Comparison of ENCODE assay signal across 15 cellular contexts in genomic region chr5:148696438-148697036, GRCh38. TPM values are rescaled to one million over a fixed set of nuclear protein-coding genes. Genes with fewer than 3 reads are reported as not detected.
A peak's percentile ranks its signal among the peaks of the same experiment; 100 is the strongest.
DNase-seq lines count a peak whose midpoint lies in the region; ATAC-seq and TF ChIP-seq lines count a peak whose summit lies in the region.
"Had no signal": no experiment of that assay in that cellular context is flagged by ENCODE, and none has a peak within 500 bp of the region (broad histone marks: within the 10 kb centered on the region; RNA-seq: fewer than 3 reads in every experiment).

No MANE protein-coding gene starts in this region.

- intact Hi-C loops in left ventricle myocardium inferior (cut with micrococcal nuclease), result no loop called here

- H3K27ac ChIP-seq in right atrium auricular region, result peak overlapping the region; percentile 51 to 54
- H3K27ac ChIP-seq in left ventricle myocardium inferior (replicated peaks), result no peak overlapping the region
- H3K27ac ChIP-seq in muscle layer of colon (ENCODE audit: low read depth, low read length), result peak overlapping the region; percentile 61
- H3K27ac ChIP-seq in thoracic aorta, result peak overlapping the region; percentile 69 to 75
- H3K27ac ChIP-seq: 22Rv1 had no signal

- H3K27me3 ChIP-seq in right atrium auricular region (no peaks in the 10 kb centered on the region), left ventricle myocardium inferior (ENCODE audit: low read depth) (no peaks in the 10 kb centered on the region), muscle layer of colon (ENCODE audit: control insufficient read depth in 1 of 2, insufficient read depth in 2 of 2, low read length in 2 of 2) (no peaks in the 10 kb centered on the region), thoracic aorta (replicated peaks; ENCODE audit: insufficient read depth) (no peaks in the 10 kb centered on the region)

- H3K4me3 ChIP-seq in right atrium auricular region (no peak overlapping the region), left ventricle myocardium inferior (no peak overlapping the region), muscle layer of colon (ENCODE audit: low read depth in 1 of 2, low read length in 2 of 2) (peak overlapping the region in 1 of 2 donors; percentile 36), thoracic aorta (no peak overlapping the region)

- H3K9me3 ChIP-seq in right atrium auricular region (no peaks in the 10 kb centered on the region), left ventricle myocardium inferior (replicated peaks) (peaks cover 5% of the 10 kb centered on the region), muscle layer of colon (ENCODE audit: low read length) (no peaks in the 10 kb centered on the region), thoracic aorta (no peaks in the 10 kb centered on the region)

- TF ChIP-seq CTCF in right atrium auricular region (IDR thresholded peaks at IDR 0.05), result no peak
- no peak for TF ChIP-seq CTCF in left ventricle myocardium inferior (IDR thresholded peaks at IDR 0.05; ENCODE audit: borderline replicate concordance)
- TF ChIP-seq CTCF in thoracic aorta (IDR thresholded peaks at IDR 0.05), result no peak

- DNase-seq in right atrium auricular region (ENCODE audit: low spot score), result no peak
- DNase-seq in left ventricle myocardium inferior, result no peak
- DNase-seq in thoracic aorta (ENCODE audit: low spot score), result no peak
- no peak for DNase-seq in anterior cingulate cortex (lab: John Stamatoyannopoulos, UW)
- DNase-seq in stimulated activated CD4-positive, alpha-beta T cell treated with anti-CD3 and anti-CD28 coated beads, Interleukin-4, amount 100 ng/mL, for 4 hours, result no peak
- DNase-seq: CD8-positive, alpha-beta T cell; COR-L47; DND-41; GDM1 had no signal

- ATAC-seq in thoracic aorta (ENCODE audit: insufficient number of reproducible peaks, low FRiP score, low read depth) (no peak), GM21423 (IDR thresholded peaks at IDR 0.05; ENCODE audit: unreplicated experiment) (no peak), GM18519 (IDR thresholded peaks at IDR 0.05; ENCODE audit: low FRiP score, unreplicated experiment) (no peak)
- ATAC-seq: CD8-positive, alpha-beta T cell; HCT116 had no signal

- H3K36me3 ChIP-seq in right atrium auricular region (no peaks in the 10 kb centered on the region), left ventricle myocardium inferior (no peaks in the 10 kb centered on the region), muscle layer of colon (ENCODE audit: insufficient read depth, low read length) (no peaks in the 10 kb centered on the region), thoracic aorta (no peaks in the 10 kb centered on the region)

- peaks cover 0 to 10% of the 10 kb centered on the region in 2 donors for H3K4me1 ChIP-seq in right atrium auricular region
- H3K4me1 ChIP-seq in left ventricle myocardium inferior, result no peaks in the 10 kb centered on the region
- H3K4me1 ChIP-seq in muscle layer of colon (ENCODE audit: insufficient read depth, low read length), result peaks cover 14% of the 10 kb centered on the region
- peaks cover 0 to 16% of the 10 kb centered on the region in 2 donors for H3K4me1 ChIP-seq in thoracic aorta (ENCODE audit: control insufficient read depth in 1 of 2, low read depth in 2 of 2)

- H3K9ac ChIP-seq in muscle layer of colon (ENCODE audit: low read length), result no peak overlapping the region

RNA-seq across cellular contexts. Expression of gene HTR4, which starts 42.2 kb away (rescaled TPM):
- total RNA-seq in right atrium auricular region (1 to 10 TPM; 4.3 to 7.9 TPM), left ventricle myocardium inferior (0.99 TPM), thoracic aorta (1 to 10 TPM; 3.9 to 7.8 TPM)
- total RNA-seq: A673; CD8-positive, alpha-beta T cell had no signal
